In genomic region chr1:207822124-207822601, GRCh38 we compare ENCODE assay signal across 8 cellular contexts.
DNase-seq lines count a peak whose midpoint lies in the region; ATAC-seq and TF ChIP-seq lines count a peak whose summit lies in the region.

No MANE protein-coding gene starts in this region.

- H3K27ac ChIP-seq in ACC112 (ENCODE audit: low read depth, low read length) (peak overlapping the region; percentile 98; the same call in 1 of the 2 replicates), upper lobe of right lung (peak overlapping the region; percentile 98)

- no peaks in the 10 kb centered on the region for H3K9me3 ChIP-seq in upper lobe of right lung

- ATAC-seq in GM19025 (IDR thresholded peaks at IDR 0.05; ENCODE audit: low read depth, unreplicated experiment), result peak; percentile 28
- peak; percentile 38 for ATAC-seq in HG03159 (IDR thresholded peaks at IDR 0.05; ENCODE audit: unreplicated experiment)
- ATAC-seq in upper lobe of right lung, result no peak

- H3K36me3 ChIP-seq in ACC112 (ENCODE audit: insufficient read depth, low read length), result peaks cover 3% of the 10 kb centered on the region; the same call in 1 of the 2 replicates
- H3K36me3 ChIP-seq in upper lobe of right lung, result peaks cover 39% of the 10 kb centered on the region

- peaks cover 55% of the 10 kb centered on the region for H3K79me2 ChIP-seq in ACC112 (ENCODE audit: control insufficient read depth, insufficient read depth, low read length, unreplicated experiment)

- H3K4me3 ChIP-seq in ACC112 (ENCODE audit: low read depth, low read length) (no peak overlapping the region), epithelial cell of proximal tubule (ENCODE audit: low read depth, low read length) (peak overlapping the region; percentile 85), upper lobe of right lung (peak overlapping the region; percentile 71)

- H3K27me3 ChIP-seq in ACC112 (ENCODE audit: insufficient read depth, low read length), result no peaks in the 10 kb centered on the region
- no peaks in the 10 kb centered on the region for H3K27me3 ChIP-seq in upper lobe of right lung

- DNase-seq in epithelial cell of proximal tubule (ENCODE audit: low read depth), result no peak
- DNase-seq in upper lobe of right lung, result peak; percentile 48
- DNase-seq in NCI-H1694 (lab: John Stamatoyannopoulos, UW), result no peak
- no peak for DNase-seq in NCI-H1436 (lab: John Stamatoyannopoulos, UW)
- DNase-seq in LoVo (ENCODE audit: low spot score), result no peak

- intact Hi-C loops in upper lobe of right lung (cut with DNase I), result loop anchor here (10.0 kb wide), 1 partner anchor 143 kb away; no protein-coding TSS in a partner anchor

- H3K4me1 ChIP-seq in ACC112 (ENCODE audit: control insufficient read depth, insufficient read depth, low read length, unreplicated experiment) (peaks cover 72% of the 10 kb centered on the region), upper lobe of right lung (peaks cover 78% of the 10 kb centered on the region)

- no peak for TF ChIP-seq CTCF in epithelial cell of proximal tubule (conservative IDR thresholded peaks at IDR 0.05; ENCODE audit: low read depth, low read length)
- no peak for TF ChIP-seq CTCF in upper lobe of right lung (IDR thresholded peaks at IDR 0.05)

- H2AFZ ChIP-seq in ACC112 (ENCODE audit: low read length, unreplicated experiment), result no peak overlapping the region
